Comparison of ENCODE assay signal across 13 cellular contexts in genomic region chr9:92736816-92737606, GRCh38. TPM values are rescaled to one million over a fixed set of nuclear protein-coding genes. Genes with fewer than 3 reads are reported as not detected.
DNase-seq lines count a peak whose midpoint lies in the region; ATAC-seq and TF ChIP-seq lines count a peak whose summit lies in the region.
"Had no signal": no experiment of that assay in that cellular context is flagged by ENCODE, and none has a peak within 500 bp of the region (broad histone marks: within the 10 kb centered on the region; RNA-seq: fewer than 3 reads in every experiment).

No MANE protein-coding gene starts in this region.

- ATAC-seq in heart right ventricle (no peak), left lung (no peak), aorta (ENCODE audit: low FRiP score) (no peak), GM18873 (IDR thresholded peaks at IDR 0.05; ENCODE audit: low FRiP score, unreplicated experiment) (no peak), GM18907 (IDR thresholded peaks at IDR 0.05; ENCODE audit: unreplicated experiment) (no peak), omental fat pad (ENCODE audit: low FRiP score) (no peak)

- H3K36me3 ChIP-seq in left ventricle myocardium inferior (no peaks in the 10 kb centered on the region), heart right ventricle (no peaks in the 10 kb centered on the region), left lung (no peaks in the 10 kb centered on the region), aorta (ENCODE audit: control insufficient read depth in 1 of 2, insufficient read depth in 2 of 2, low read length in 1 of 2) (no peaks in the 10 kb centered on the region)
- H3K36me3 ChIP-seq: brain microvascular endothelial cell, WERI-Rb-1 had no signal

- WGBS in heart right ventricle, 2 donors = 82 to 84% methylated on average over 10 of the region's 10 CpGs
- 81 to 86% (median 86%) methylated on average over 10 of the region's 10 CpGs for WGBS in adipose tissue, 3 donors
- 82 to 90% methylated on average over 10 of the region's 10 CpGs for WGBS in aorta, 2 donors

- TF ChIP-seq CTCF in left ventricle myocardium inferior (IDR thresholded peaks at IDR 0.05; ENCODE audit: borderline replicate concordance) (no peak), heart right ventricle (IDR thresholded peaks at IDR 0.05) (no peak), left lung (IDR thresholded peaks at IDR 0.05) (no peak), omental fat pad (IDR thresholded peaks at IDR 0.05) (no peak)

- H3K27ac ChIP-seq in left ventricle myocardium inferior (replicated peaks) (peak overlapping the region; percentile 14), heart right ventricle (peak overlapping the region in 4 of 10 donors; percentile 0 to 88 (median 19)), adipose tissue (ENCODE audit: low read depth, low read length) (peak overlapping the region; percentile 9), left lung (no peak overlapping the region), aorta (ENCODE audit: low read depth in 1 of 2, low read length in 2 of 2) (no peak overlapping the region)
- H3K27ac ChIP-seq: brain microvascular endothelial cell, SK-N-MC, WERI-Rb-1 had no signal

- H3K9me3 ChIP-seq in left ventricle myocardium inferior (replicated peaks) (no peaks in the 10 kb centered on the region), heart right ventricle (no peaks in the 10 kb centered on the region), left lung (no peaks in the 10 kb centered on the region), aorta (ENCODE audit: control insufficient read depth, low read length) (no peaks in the 10 kb centered on the region)

- H3K4me3 ChIP-seq in left ventricle myocardium inferior (no peak overlapping the region), heart right ventricle (no peak overlapping the region), left lung (no peak overlapping the region), aorta (ENCODE audit: low read length in 2 of 2) (no peak overlapping the region)
- H3K4me3 ChIP-seq: SK-N-MC had no signal

- peaks cover 81% of the 10 kb centered on the region for H3K4me1 ChIP-seq in left ventricle myocardium inferior
- H3K4me1 ChIP-seq in heart right ventricle = peaks cover 33 to 80% (median 73%) of the 10 kb centered on the region in 9 donors
- peaks cover 23 to 58% of the 10 kb centered on the region in 2 donors for H3K4me1 ChIP-seq in left lung
- peaks cover 0 to 3% of the 10 kb centered on the region in 2 donors for H3K4me1 ChIP-seq in aorta (ENCODE audit: control insufficient read depth in 1 of 2, insufficient read depth in 2 of 2, low read length in 2 of 2)

- intact Hi-C loops in left ventricle myocardium inferior (cut with micrococcal nuclease) (no loop called here), heart right ventricle (cut with DNase I) (no loop called here), left lung (cut with DNase I) (no loop called here), aorta (cut with DNase I) (no loop called here)

- DNase-seq in left ventricle myocardium inferior (no peak), heart right ventricle (no peak), left lung (peak; percentile 10 to 26), aorta (peak; percentile 17 to 56), omental fat pad (ENCODE audit: low spot score) (no peak)
- DNase-seq: activated CD8-positive, alpha-beta memory T cell treated with anti-CD3 and anti-CD28 coated beads, Interleukin-2, amount 50 U/mL, for 48 hours; brain microvascular endothelial cell; NK-92 treated with Interleukin-12 subunit alpha and Interleukin-12 subunit beta, amount 100 ng/mL, for 24 hours; WERI-Rb-1 had no signal

- H3K27me3 ChIP-seq in left ventricle myocardium inferior (ENCODE audit: low read depth) (no peaks in the 10 kb centered on the region), heart right ventricle (no peaks in the 10 kb centered on the region), left lung (no peaks in the 10 kb centered on the region), aorta (ENCODE audit: control insufficient read depth in 1 of 2, insufficient read depth in 2 of 2, low read length in 1 of 2) (no peaks in the 10 kb centered on the region)
- H3K27me3 ChIP-seq: brain microvascular endothelial cell had no signal

RNA-seq across cellular contexts. Expression of gene BICD2, which starts 27.6 kb away (rescaled TPM):
- 37.3 TPM for total RNA-seq in left ventricle myocardium inferior
- 10 to 100 TPM; 28.0 to 41.8 (median 33.4) TPM for total RNA-seq in heart right ventricle
- polyA plus RNA-seq in heart right ventricle = 10 to 100 TPM; 22.5 to 24.7 TPM
- 10 to 100 TPM in 2 of 3 donors, 1 to 10 TPM in 1; 5.5 to 17.3 (median 14.2) TPM for polyA plus RNA-seq in adipose tissue
- 10 to 100 TPM; 33.7 to 34.5 TPM for total RNA-seq in left lung
- total RNA-seq in aorta = 10 to 100 TPM; 32.4 to 37.2 TPM
- polyA plus RNA-seq in aorta = 10 to 100 TPM in 1 of 2 donors, 1 to 10 TPM in 1; 8.9 to 16.1 TPM
- 10 to 100 TPM; 28.3 to 54.0 (median 44.2) TPM for total RNA-seq in omental fat pad

Comparison
In these comparisons a context has a peak if more than half of its experiments do, and no peak if none do; other contexts are left out.
1. DNase-seq: peak in left lung (2 of 2) and aorta (2 of 2); none in left ventricle myocardium inferior (single experiment), heart right ventricle (0 of 2) and omental fat pad (single experiment).
2. H3K27ac ChIP-seq: peak in left ventricle myocardium inferior (single experiment) and adipose tissue (single experiment); none in left lung (0 of 2) and aorta (0 of 2).